Comparison of ENCODE assay signal across 9 cellular contexts in the genomic region with DNA sequence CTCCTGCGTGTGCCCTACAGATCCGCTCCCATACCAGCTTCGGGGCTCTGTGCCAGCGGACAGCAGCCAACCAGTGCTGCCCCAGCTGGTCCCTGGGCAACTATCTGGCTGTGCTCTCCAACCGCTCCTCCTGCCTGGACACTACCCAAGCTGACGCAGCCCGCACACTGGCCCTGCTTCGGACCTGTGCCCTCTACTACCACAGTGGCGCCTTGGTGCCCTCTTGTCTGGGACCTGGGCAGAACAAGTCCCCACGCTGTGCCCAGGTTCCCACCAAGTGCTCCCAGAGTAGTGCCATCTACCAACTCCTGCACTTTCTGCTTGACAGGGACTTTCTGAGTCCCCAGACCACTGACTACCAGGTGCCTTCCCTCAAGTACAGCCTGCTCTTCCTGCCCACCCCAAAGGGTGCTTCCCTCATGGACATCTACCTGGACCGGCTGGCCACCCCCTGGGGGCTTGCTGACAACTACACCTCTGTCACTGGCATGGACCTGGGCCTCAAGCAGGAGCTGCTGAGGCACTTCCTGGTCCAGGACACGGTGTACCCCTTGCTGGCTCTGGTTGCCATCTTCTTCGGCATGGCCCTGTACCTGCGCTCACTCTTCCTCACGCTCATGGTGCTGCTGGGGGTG. TPM values are rescaled to one million over a fixed set of nuclear protein-coding genes. Genes with fewer than 3 reads are reported as not detected.
DNase-seq lines count a peak whose midpoint lies in the region; ATAC-seq and TF ChIP-seq lines count a peak whose summit lies in the region.
"Had no signal": no experiment of that assay in that cellular context is flagged by ENCODE, and none has a peak within 500 bp of the region (broad histone marks: within the 10 kb centered on the region; RNA-seq: fewer than 3 reads in every experiment).

No MANE protein-coding gene starts in this region.

- intact Hi-C loops in activated T-helper 2 cell treated with anti-CD3 and anti-CD28 coated beads, Interferon-gamma antibody, Interleukin-2, Interleukin-4, amounts not matched to agents 10 μg/mL and 5 μg/mL and 100 μg/mL, durations not matched to agents 14 hours and 24 hours and 36 hours (cut with micrococcal nuclease) = loop anchor here (5.0 kb wide), 1 partner anchor 40 kb away; the partner anchor contains the start of gene IVD
- intact Hi-C loops in spleen (cut with DNase I; ENCODE audit: low total_unique reads) = loop anchor here (10.0 kb wide), 1 partner anchor 48 kb away; no protein-coding TSS in a partner anchor

- TF ChIP-seq CTCF in HEK293 (tag by site-specific recombination; IDR thresholded peaks at IDR 0.05) = no peak
- no peak for TF ChIP-seq CTCF in spleen (IDR thresholded peaks at IDR 0.05 in 8 of 11, conservative IDR thresholded peaks at IDR 0.05 in 3 of 11)

- H3K27me3 ChIP-seq in iPS-15b (ENCODE audit: control insufficient read depth, insufficient read depth, low read length) (peaks cover 48% of the 10 kb centered on the region), spleen (replicated peaks in 1 of 7) (no peaks in the 10 kb centered on the region)

- TF ChIP-seq POLR2A in spleen (IDR thresholded peaks at IDR 0.05) = no peak

- H3K4me3 Mint-ChIP-seq in activated T-helper 2 cell treated with anti-CD3 and anti-CD28 coated beads, Interferon-gamma antibody, Interleukin-2, Interleukin-4, amounts not matched to agents 10 μg/mL and 5 μg/mL and 100 μg/mL, durations not matched to agents 14 hours and 24 hours and 36 hours (ENCODE audit: low read depth) = peak overlapping the region; percentile 74

- WGBS in spleen, 5 donors = 81 to 85% (median 84%) methylated on average over 13 to 15 of the region's 15 CpGs

- DNase-seq in activated T-helper 2 cell treated with anti-CD3 and anti-CD28 coated beads, Interferon-gamma antibody, Interleukin-2, Interleukin-4, amounts not matched to agents 10 μg/mL and 5 μg/mL and 100 μg/mL, durations not matched to agents 14 hours and 24 hours and 36 hours (ENCODE audit: low spot score) = no peak
- DNase-seq in spleen (peak; percentile 78), NCI-H1436 (lab: John Stamatoyannopoulos, UW) (no peak), OCI-M1 (lab: John Stamatoyannopoulos, UW) (no peak)

- H3K9me3 Mint-ChIP-seq in activated T-helper 2 cell treated with anti-CD3 and anti-CD28 coated beads, Interferon-gamma antibody, Interleukin-2, Interleukin-4, amounts not matched to agents 10 μg/mL and 5 μg/mL and 100 μg/mL, durations not matched to agents 14 hours and 24 hours and 36 hours = no peaks in the 10 kb centered on the region

- no peak for ATAC-seq in GM21825 (IDR thresholded peaks at IDR 0.05; ENCODE audit: unreplicated experiment)
- ATAC-seq in GM19397 (IDR thresholded peaks at IDR 0.05; ENCODE audit: unreplicated experiment) = no peak

- no peaks in the 10 kb centered on the region for H3K4me1 ChIP-seq in HEK293 (ENCODE audit: control insufficient read depth, insufficient read depth, low read length)
- no peaks in the 10 kb centered on the region for H3K4me1 ChIP-seq in iPS-15b (ENCODE audit: control insufficient read depth, insufficient read depth, low read length)
- peaks cover 10 to 36% (median 23%) of the 10 kb centered on the region in 6 donors for H3K4me1 ChIP-seq in spleen

- H3K27ac ChIP-seq in HEK293 (ENCODE audit: extremely low read depth, low read depth, low read length) = no peak overlapping the region
- peak overlapping the region in 7 of 8 donors; percentile 58 to 87 (median 75) for H3K27ac ChIP-seq in spleen

- no peak overlapping the region for H3K27ac Mint-ChIP-seq in activated T-helper 2 cell treated with anti-CD3 and anti-CD28 coated beads, Interferon-gamma antibody, Interleukin-2, Interleukin-4, amounts not matched to agents 10 μg/mL and 5 μg/mL and 100 μg/mL, durations not matched to agents 14 hours and 24 hours and 36 hours

- POLR2A ChIA-PET in HEK293 (lab: Yijun Ruan, JAX) = interaction anchor here (1.5 kb wide), 1 partner anchor 27 kb away, joined by 5 read pairs; the partner anchor contains the start of gene CCDC9B

- no peaks in the 10 kb centered on the region for H3K36me3 Mint-ChIP-seq in activated T-helper 2 cell treated with anti-CD3 and anti-CD28 coated beads, Interferon-gamma antibody, Interleukin-2, Interleukin-4, amounts not matched to agents 10 μg/mL and 5 μg/mL and 100 μg/mL, durations not matched to agents 14 hours and 24 hours and 36 hours (ENCODE audit: low read depth)

- CTCF ChIA-PET in HEK293 (lab: Yijun Ruan, JAX) = interaction anchor here (0.7 to 2.2 kb wide), 13 partner anchors 9 to 57 kb away, joined by 3 to 9 read pairs (median 3); partner anchors contain the start of gene DISP2

- no peak overlapping the region for H3K9ac ChIP-seq in iPS-15b (ENCODE audit: low read depth, low read length)

- no peak overlapping the region for H3K4me3 ChIP-seq in HEK293 (ENCODE audit: low read depth, low read length)
- H3K4me3 ChIP-seq in iPS-15b (ENCODE audit: low read depth, low read length) = peak overlapping the region; percentile 45
- peak overlapping the region in 7 of 8 donors; percentile 40 to 76 (median 51) for H3K4me3 ChIP-seq in spleen

- peaks cover 18% of the 10 kb centered on the region for H3K27me3 Mint-ChIP-seq in activated T-helper 2 cell treated with anti-CD3 and anti-CD28 coated beads, Interferon-gamma antibody, Interleukin-2, Interleukin-4, amounts not matched to agents 10 μg/mL and 5 μg/mL and 100 μg/mL, durations not matched to agents 14 hours and 24 hours and 36 hours (ENCODE audit: low read depth)

- H3K36me3 ChIP-seq in HEK293 (ENCODE audit: control insufficient read depth in 2 of 2, insufficient read depth in 1 of 2, low read length in 2 of 2) = no peaks in the 10 kb centered on the region
- no peaks in the 10 kb centered on the region for H3K36me3 ChIP-seq in iPS-15b (ENCODE audit: control insufficient read depth, insufficient read depth, low read length)
- H3K36me3 ChIP-seq in spleen = peaks cover 0 to 5% (median 0%) of the 10 kb centered on the region in 6 donors

- no peaks in the 10 kb centered on the region for H3K9me3 ChIP-seq in HEK293 (ENCODE audit: control insufficient read depth, insufficient read depth, low read depth, low read length)
- no peaks in the 10 kb centered on the region for H3K9me3 ChIP-seq in iPS-15b (ENCODE audit: control insufficient read depth, insufficient read depth, low read length)
- no peaks in the 10 kb centered on the region for H3K9me3 ChIP-seq in spleen

- H3K4me1 Mint-ChIP-seq in activated T-helper 2 cell treated with anti-CD3 and anti-CD28 coated beads, Interferon-gamma antibody, Interleukin-2, Interleukin-4, amounts not matched to agents 10 μg/mL and 5 μg/mL and 100 μg/mL, durations not matched to agents 14 hours and 24 hours and 36 hours (ENCODE audit: low read depth) = peaks cover 11% of the 10 kb centered on the region

TF ChIP-seq in HEK293, 187 proteins besides CTCF, POLR2A, EP300 and RAD21:
- peak; percentile 37 for TF ChIP-seq GLIS2 (tag by site-specific recombination; IDR thresholded peaks at IDR 0.05)
- TF ChIP-seq GLIS1 (tag by site-specific recombination; IDR thresholded peaks at IDR 0.05) = 0 out of 2 replicates have a peak, but pooled peaks have one; percentile 5
- TF ChIP-seq ZNF366 (tag by site-specific recombination; conservative IDR thresholded peaks at IDR 0.05) = no peak
- no peak for TF ChIP-seq ZFP69B (tag by site-specific recombination; IDR thresholded peaks at IDR 0.05)
- TF ChIP-seq ZXDB (tag by site-specific recombination; IDR thresholded peaks at IDR 0.05) = no peak

RNA-seq across cellular contexts. Expression of gene DISP2, which starts 9.1 kb away (rescaled TPM):
- 0.05 and 0.39 TPM in 2 replicates for total RNA-seq in activated T-helper 2 cell treated with anti-CD3 and anti-CD28 coated beads, Interferon-gamma antibody, Interleukin-2, Interleukin-4, amounts not matched to agents 10 μg/mL and 5 μg/mL and 100 μg/mL, durations not matched to agents 14 hours and 24 hours and 36 hours
- total RNA-seq in spleen = 1 to 10 TPM in 2 of 7 donors, under 1 TPM in 4, not detected in 1; 0.05 to 3.0 (median 0.45) TPM
- under 1 TPM; 0.47 to 0.63 (median 0.54) TPM for polyA plus RNA-seq in spleen

RNA-seq across cellular contexts. Expression of gene KNSTRN, which starts 15.4 kb away (rescaled TPM):
- total RNA-seq in activated T-helper 2 cell treated with anti-CD3 and anti-CD28 coated beads, Interferon-gamma antibody, Interleukin-2, Interleukin-4, amounts not matched to agents 10 μg/mL and 5 μg/mL and 100 μg/mL, durations not matched to agents 14 hours and 24 hours and 36 hours = 48.1 and 49.9 TPM in 2 replicates
- 10 to 100 TPM in 4 of 7 donors, 1 to 10 TPM in 3; 8.3 to 16.8 (median 11.5) TPM for total RNA-seq in spleen
- 10 to 100 TPM in 1 of 3 donors, 1 to 10 TPM in 2; 6.0 to 10.3 (median 9.0) TPM for polyA plus RNA-seq in spleen

RNA-seq across cellular contexts. Expression of gene PHGR1, which starts 16.3 kb away (rescaled TPM):
- total RNA-seq in activated T-helper 2 cell treated with anti-CD3 and anti-CD28 coated beads, Interferon-gamma antibody, Interleukin-2, Interleukin-4, amounts not matched to agents 10 μg/mL and 5 μg/mL and 100 μg/mL, durations not matched to agents 14 hours and 24 hours and 36 hours = not detected in 2 replicates
- not detected for total RNA-seq in spleen
- 1 to 10 TPM in 1 of 3 donors, under 1 TPM in 1, not detected in 1; 0.67 to 4.9 TPM for polyA plus RNA-seq in spleen
- total RNA-seq: HT1080 had no signal

RNA-seq across cellular contexts. Expression of gene CCDC9B, which starts 26.4 kb away (rescaled TPM):
- total RNA-seq in activated T-helper 2 cell treated with anti-CD3 and anti-CD28 coated beads, Interferon-gamma antibody, Interleukin-2, Interleukin-4, amounts not matched to agents 10 μg/mL and 5 μg/mL and 100 μg/mL, durations not matched to agents 14 hours and 24 hours and 36 hours = 0.34 and 0.41 TPM in 2 replicates
- 10 to 100 TPM in 3 of 7 donors, 1 to 10 TPM in 4; 3.5 to 19.4 (median 9.4) TPM for total RNA-seq in spleen
- polyA plus RNA-seq in spleen = 1 to 10 TPM; 2.2 to 8.0 (median 3.1) TPM

RNA-seq across cellular contexts. Expression of gene IVD, which starts 38.4 kb away (rescaled TPM):
- total RNA-seq in activated T-helper 2 cell treated with anti-CD3 and anti-CD28 coated beads, Interferon-gamma antibody, Interleukin-2, Interleukin-4, amounts not matched to agents 10 μg/mL and 5 μg/mL and 100 μg/mL, durations not matched to agents 14 hours and 24 hours and 36 hours = 75.2 and 79.4 TPM in 2 replicates
- total RNA-seq in spleen = 10 to 100 TPM; 39.6 to 93.9 (median 61.6) TPM
- polyA plus RNA-seq in spleen = 10 to 100 TPM; 25.1 to 44.4 (median 35.1) TPM
